Comparison of ENCODE assay signal across 8 cellular contexts in the genomic region with DNA sequence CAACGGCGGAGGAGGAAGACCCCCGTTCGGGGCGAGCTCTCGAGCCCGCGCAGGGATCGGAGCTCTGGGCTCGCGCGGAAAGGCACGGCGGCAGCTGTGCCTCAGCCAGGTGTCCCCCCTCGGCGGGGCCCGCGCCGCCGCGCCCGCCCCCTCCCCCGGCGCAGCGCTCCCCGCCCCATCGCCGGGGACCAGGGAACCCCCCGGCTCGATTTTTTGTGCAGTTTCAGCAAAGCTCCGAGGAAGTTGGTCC.
DNase-seq lines count a peak whose midpoint lies in the region; ATAC-seq lines count a peak whose summit lies in the region.

No MANE protein-coding gene starts in this region.

- H3K27me3 Mint-ChIP-seq in activated CD4-positive, alpha-beta T cell treated with anti-CD3 and anti-CD28 coated beads for 36 hours = peaks cover 24% of the 10 kb centered on the region

- peaks cover 90% of the 10 kb centered on the region for H3K27me3 ChIP-seq in HUES6 (ENCODE audit: control insufficient read depth, insufficient read depth, low read length)
- peaks cover 27% of the 10 kb centered on the region for H3K27me3 ChIP-seq in mononuclear cell (ENCODE audit: insufficient read depth, low read length)

- intact Hi-C loops in activated CD4-positive, alpha-beta T cell treated with anti-CD3 and anti-CD28 coated beads for 36 hours (cut with DNase I, micrococcal nuclease) = loop anchor here (2.0 to 5.0 kb wide), 10 partner anchors 42 to 787 kb away; a partner anchor contains a TSS

- peaks cover 4% of the 10 kb centered on the region for H3K36me3 Mint-ChIP-seq in activated CD4-positive, alpha-beta T cell treated with anti-CD3 and anti-CD28 coated beads for 36 hours (ENCODE audit: low read depth)

- H3K27ac ChIP-seq in HUES6 (ENCODE audit: low read depth, low read length) (no peak overlapping the region), caudate nucleus (ENCODE audit: low read depth, low read length) (peak overlapping the region; percentile 99)

- H3K9me3 Mint-ChIP-seq in activated CD4-positive, alpha-beta T cell treated with anti-CD3 and anti-CD28 coated beads for 36 hours (ENCODE audit: low read depth) = peaks cover 2% of the 10 kb centered on the region

- peak; percentile 9 for ATAC-seq in activated CD4-positive, alpha-beta T cell treated with anti-CD3 and anti-CD28 coated beads for 36 hours
- ATAC-seq in GM18861 (IDR thresholded peaks at IDR 0.05; ENCODE audit: unreplicated experiment) = no peak

- POLR2A ChIA-PET in activated CD4-positive, alpha-beta T cell treated with anti-CD3 and anti-CD28 coated beads for 36 hours (lab: Charles Lee) = interaction anchor here (0.6 to 2.8 kb wide), 7 partner anchors 25 to 132 kb away, joined by 3 to 20 read pairs (median 4); a partner anchor contains a TSS

- H3K4me1 Mint-ChIP-seq in activated CD4-positive, alpha-beta T cell treated with anti-CD3 and anti-CD28 coated beads for 36 hours = peaks cover 56% of the 10 kb centered on the region

- no peak for DNase-seq in activated CD4-positive, alpha-beta T cell treated with anti-CD3 and anti-CD28 coated beads for 36 hours
- no peak for DNase-seq in activated CD4-positive, alpha-beta T cell treated with anti-CD3 and anti-CD28 coated beads for 4 hours
- peak in 2 of 61 donors; percentile 49 to 67 for DNase-seq in caudate nucleus (lab: John Stamatoyannopoulos, UW)
- no peak for DNase-seq in effector CD4-positive, alpha-beta T cell
- no peak for DNase-seq in NK-92 treated with Interleukin-12 subunit alpha and Interleukin-12 subunit beta, amount 100 ng/mL, for 24 hours (lab: John Stamatoyannopoulos, UW)

- CTCF ChIA-PET in activated CD4-positive, alpha-beta T cell treated with anti-CD3 and anti-CD28 coated beads for 36 hours (lab: Charles Lee) = interaction anchor here (0.7 to 2.3 kb wide), 3 partner anchors 41 to 787 kb away, joined by 3 to 7 read pairs (median 5); a partner anchor contains a TSS

- H3K4me3 ChIP-seq in HUES6 (ENCODE audit: low read depth, low read length) (peak overlapping the region; percentile 88), mononuclear cell (ENCODE audit: low read length) (peak overlapping the region; percentile 97)

- H3K4me1 ChIP-seq in HUES6 (ENCODE audit: control insufficient read depth, insufficient read depth, low read length) (peaks cover 49% of the 10 kb centered on the region), mononuclear cell (ENCODE audit: insufficient read depth, low read length) (peaks cover 72% of the 10 kb centered on the region)

- H3K27ac Mint-ChIP-seq in activated CD4-positive, alpha-beta T cell treated with anti-CD3 and anti-CD28 coated beads for 36 hours = peak overlapping the region; percentile 77

- H3K4me3 Mint-ChIP-seq in activated CD4-positive, alpha-beta T cell treated with anti-CD3 and anti-CD28 coated beads for 36 hours = peak overlapping the region; percentile 72

- H3K9me3 ChIP-seq in HUES6 (ENCODE audit: control insufficient read depth, insufficient read depth, low read depth, low read length) (no peaks in the 10 kb centered on the region), mononuclear cell (ENCODE audit: low read depth, low read length) (no peaks in the 10 kb centered on the region)

- H3K36me3 ChIP-seq in HUES6 (ENCODE audit: control insufficient read depth, insufficient read depth, low read length) = no peaks in the 10 kb centered on the region

- H3K9ac ChIP-seq in HUES6 (ENCODE audit: low read length) = no peak overlapping the region
